Comparison of ENCODE assay signal across 1 cellular context in genomic region chr1:44029911-44030605, GRCh38.
TF ChIP-seq lines count a peak whose summit lies in the region.

No MANE protein-coding gene starts in this region.

TF ChIP-seq in WTC11, 78 proteins besides CTCF, POLR2A, EP300 and RAD21 (continued from another document):
- 0 out of 2 replicates have a peak, but pooled peaks have one; percentile 8 for TF ChIP-seq NR2C2 (CRISPR knock-in tag; IDR thresholded peaks at IDR 0.05)
- TF ChIP-seq, protein P1, sequence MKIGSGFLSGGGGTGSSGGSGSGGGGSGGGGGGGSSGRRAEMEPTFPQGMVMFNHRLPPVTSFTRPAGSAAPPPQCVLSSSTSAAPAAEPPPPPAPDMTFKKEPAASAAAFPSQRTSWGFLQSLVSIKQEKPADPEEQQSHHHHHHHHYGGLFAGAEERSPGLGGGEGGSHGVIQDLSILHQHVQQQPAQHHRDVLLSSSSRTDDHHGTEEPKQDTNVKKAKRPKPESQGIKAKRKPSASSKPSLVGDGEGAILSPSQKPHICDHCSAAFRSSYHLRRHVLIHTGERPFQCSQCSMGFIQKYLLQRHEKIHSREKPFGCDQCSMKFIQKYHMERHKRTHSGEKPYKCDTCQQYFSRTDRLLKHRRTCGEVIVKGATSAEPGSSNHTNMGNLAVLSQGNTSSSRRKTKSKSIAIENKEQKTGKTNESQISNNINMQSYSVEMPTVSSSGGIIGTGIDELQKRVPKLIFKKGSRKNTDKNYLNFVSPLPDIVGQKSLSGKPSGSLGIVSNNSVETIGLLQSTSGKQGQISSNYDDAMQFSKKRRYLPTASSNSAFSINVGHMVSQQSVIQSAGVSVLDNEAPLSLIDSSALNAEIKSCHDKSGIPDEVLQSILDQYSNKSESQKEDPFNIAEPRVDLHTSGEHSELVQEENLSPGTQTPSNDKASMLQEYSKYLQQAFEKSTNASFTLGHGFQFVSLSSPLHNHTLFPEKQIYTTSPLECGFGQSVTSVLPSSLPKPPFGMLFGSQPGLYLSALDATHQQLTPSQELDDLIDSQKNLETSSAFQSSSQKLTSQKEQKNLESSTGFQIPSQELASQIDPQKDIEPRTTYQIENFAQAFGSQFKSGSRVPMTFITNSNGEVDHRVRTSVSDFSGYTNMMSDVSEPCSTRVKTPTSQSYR (CRISPR knock-in tag; IDR thresholded peaks at IDR 0.05), result no peak
